ENCODE assay signal across 1 cellular context in the genomic region with DNA sequence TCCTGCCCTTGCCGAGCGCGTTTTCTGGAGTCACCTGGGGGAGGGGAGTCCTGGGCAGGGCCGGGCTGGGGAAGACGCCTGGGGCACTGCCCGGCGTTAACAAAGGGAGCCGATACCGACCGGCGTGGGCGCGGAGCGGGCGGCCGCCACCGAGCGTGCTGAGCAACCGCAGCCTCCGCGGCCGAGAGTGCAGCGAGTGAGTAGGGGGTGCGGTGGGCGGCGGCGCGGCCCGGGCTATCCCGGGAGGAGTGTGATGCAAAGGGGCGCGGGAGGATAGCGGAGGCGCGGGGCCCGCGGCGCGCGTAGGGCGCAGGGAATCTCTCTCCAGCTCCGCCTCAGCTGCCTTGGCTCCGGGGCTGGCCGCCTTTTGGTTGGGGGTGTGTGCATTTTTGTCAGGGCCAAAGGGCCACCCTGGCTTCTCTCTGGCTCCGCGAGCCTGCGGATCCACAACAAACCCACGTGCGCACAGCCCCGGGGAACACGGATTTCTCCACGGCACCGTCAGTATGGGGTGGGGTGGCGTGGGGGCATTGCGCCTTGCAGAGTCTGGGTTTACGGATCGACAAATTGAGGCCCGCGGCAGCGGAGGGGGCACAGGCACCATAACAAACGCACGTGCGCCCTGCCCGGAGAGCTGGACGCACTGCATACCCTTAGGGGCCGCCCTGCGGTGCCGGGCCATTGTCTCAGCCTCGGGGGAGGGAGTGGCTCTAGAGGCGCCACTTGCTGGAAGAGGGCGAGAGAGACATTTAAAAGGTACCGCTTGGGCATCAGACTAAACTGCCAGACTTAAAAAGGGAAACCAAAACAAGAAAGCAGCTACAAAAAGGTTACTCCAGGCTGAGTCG.
TF ChIP-seq lines count a peak whose summit lies in the region.

No MANE protein-coding gene starts in this region.

TF ChIP-seq in HepG2, 621 proteins besides CTCF, POLR2A, EP300 and RAD21 (continued from another document and continues in another):
- TF ChIP-seq, protein P1, sequence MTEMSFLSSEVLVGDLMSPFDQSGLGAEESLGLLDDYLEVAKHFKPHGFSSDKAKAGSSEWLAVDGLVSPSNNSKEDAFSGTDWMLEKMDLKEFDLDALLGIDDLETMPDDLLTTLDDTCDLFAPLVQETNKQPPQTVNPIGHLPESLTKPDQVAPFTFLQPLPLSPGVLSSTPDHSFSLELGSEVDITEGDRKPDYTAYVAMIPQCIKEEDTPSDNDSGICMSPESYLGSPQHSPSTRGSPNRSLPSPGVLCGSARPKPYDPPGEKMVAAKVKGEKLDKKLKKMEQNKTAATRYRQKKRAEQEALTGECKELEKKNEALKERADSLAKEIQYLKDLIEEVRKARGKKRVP (CRISPR knock-in tag; IDR thresholded peaks at IDR 0.05), result 0 out of 4 replicates have a peak, but pooled peaks of 1 of the 2 experiments have one; percentile 32
- TF ChIP-seq HDAC2 (CRISPR knock-in tag; IDR thresholded peaks at IDR 0.05) (no peak), HNRNPH1 (optimal IDR thresholded peaks at IDR 0.05; ENCODE audit: low read depth, low read length) (no peak), RBM39 (IDR thresholded peaks at IDR 0.05; ENCODE audit: low read depth, low read length, poor library complexity, severe bottlenecking) (no peak), FIP1L1 (IDR thresholded peaks at IDR 0.05; ENCODE audit: borderline replicate concordance, insufficient read depth, low read depth, low read length) (no peak), ZFP41 (CRISPR knock-in tag; IDR thresholded peaks at IDR 0.05; ENCODE audit: borderline replicate concordance) (no peak), SP2 (CRISPR knock-in tag; IDR thresholded peaks at IDR 0.05) (no peak), ZNF382 (CRISPR knock-in tag; IDR thresholded peaks at IDR 0.05; ENCODE audit: borderline replicate concordance) (no peak), ATF7-NPFF (CRISPR knock-in tag; IDR thresholded peaks at IDR 0.05; ENCODE audit: low read depth) (no peak), ZSCAN25 (CRISPR knock-in tag; IDR thresholded peaks at IDR 0.05) (no peak), RFXAP (CRISPR knock-in tag; IDR thresholded peaks at IDR 0.05; ENCODE audit: borderline replicate concordance) (no peak; the same call in 1 of the 2 replicates), ZNF775 (CRISPR knock-in tag; IDR thresholded peaks at IDR 0.05; ENCODE audit: borderline replicate concordance) (no peak), MAFF (IDR thresholded peaks at IDR 0.05; ENCODE audit: low read depth, low read length) (no peak), SAP130 (CRISPR knock-in tag; IDR thresholded peaks at IDR 0.05; ENCODE audit: low read depth) (peak; percentile 72), YEATS2 (CRISPR knock-in tag; IDR thresholded peaks at IDR 0.05; ENCODE audit: borderline replicate concordance) (no peak), ZNF577 (CRISPR knock-in tag; IDR thresholded peaks at IDR 0.05; ENCODE audit: borderline replicate concordance, low read depth) (no peak), RNF219 (CRISPR knock-in tag; IDR thresholded peaks at IDR 0.05) (no peak), ZNF740 (CRISPR knock-in tag; IDR thresholded peaks at IDR 0.05) (0 out of 2 replicates have a peak, but pooled peaks have one; percentile 24), SNAPC2 (CRISPR knock-in tag; IDR thresholded peaks at IDR 0.05) (no peak), ZNF484 (CRISPR knock-in tag; IDR thresholded peaks at IDR 0.05; ENCODE audit: borderline replicate concordance, low read depth) (no peak), MAFK (conservative IDR thresholded peaks at IDR 0.05 in 1 of 2, IDR thresholded peaks at IDR 0.05 in 1 of 2; ENCODE audit: low read length in 2 of 2) (no peak), SP140L (CRISPR knock-in tag; IDR thresholded peaks at IDR 0.05; ENCODE audit: borderline replicate concordance) (no peak), ZNF570 (CRISPR knock-in tag; IDR thresholded peaks at IDR 0.05; ENCODE audit: borderline replicate concordance) (no peak), ZNF343 (CRISPR knock-in tag; IDR thresholded peaks at IDR 0.05) (0 out of 2 replicates have a peak, but pooled peaks have one; percentile 32), MAF1 (CRISPR knock-in tag; IDR thresholded peaks at IDR 0.05; ENCODE audit: borderline replicate concordance) (no peak), BHLHE40 (IDR thresholded peaks at IDR 0.05; ENCODE audit: low read length) (peak; percentile 63; the same call in 1 of the 2 replicates), ZNF282 (IDR thresholded peaks at IDR 0.05; ENCODE audit: partially characterized antibody) (no peak), MXD4 (CRISPR knock-in tag; IDR thresholded peaks at IDR 0.05) (0 out of 2 replicates have a peak, but pooled peaks have one; percentile 69), TAF15 (IDR thresholded peaks at IDR 0.05; ENCODE audit: low read depth, low read length, poor library complexity, severe bottlenecking) (no peak)
- TF ChIP-seq, protein P2, sequence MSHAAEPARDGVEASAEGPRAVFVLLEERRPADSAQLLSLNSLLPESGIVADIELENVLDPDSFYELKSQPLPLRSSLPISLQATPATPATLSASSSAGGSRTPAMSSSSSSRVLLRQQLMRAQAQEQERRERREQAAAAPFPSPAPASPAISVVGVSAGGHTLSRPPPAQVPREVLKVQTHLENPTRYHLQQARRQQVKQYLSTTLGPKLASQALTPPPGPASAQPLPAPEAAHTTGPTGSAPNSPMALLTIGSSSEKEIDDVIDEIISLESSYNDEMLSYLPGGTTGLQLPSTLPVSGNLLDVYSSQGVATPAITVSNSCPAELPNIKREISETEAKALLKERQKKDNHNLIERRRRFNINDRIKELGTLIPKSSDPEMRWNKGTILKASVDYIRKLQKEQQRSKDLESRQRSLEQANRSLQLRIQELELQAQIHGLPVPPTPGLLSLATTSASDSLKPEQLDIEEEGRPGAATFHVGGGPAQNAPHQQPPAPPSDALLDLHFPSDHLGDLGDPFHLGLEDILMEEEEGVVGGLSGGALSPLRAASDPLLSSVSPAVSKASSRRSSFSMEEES (CRISPR knock-in tag; IDR thresholded peaks at IDR 0.05), result no peak
- TF ChIP-seq, protein P3, sequence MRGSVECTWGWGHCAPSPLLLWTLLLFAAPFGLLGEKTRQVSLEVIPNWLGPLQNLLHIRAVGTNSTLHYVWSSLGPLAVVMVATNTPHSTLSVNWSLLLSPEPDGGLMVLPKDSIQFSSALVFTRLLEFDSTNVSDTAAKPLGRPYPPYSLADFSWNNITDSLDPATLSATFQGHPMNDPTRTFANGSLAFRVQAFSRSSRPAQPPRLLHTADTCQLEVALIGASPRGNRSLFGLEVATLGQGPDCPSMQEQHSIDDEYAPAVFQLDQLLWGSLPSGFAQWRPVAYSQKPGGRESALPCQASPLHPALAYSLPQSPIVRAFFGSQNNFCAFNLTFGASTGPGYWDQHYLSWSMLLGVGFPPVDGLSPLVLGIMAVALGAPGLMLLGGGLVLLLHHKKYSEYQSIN (CRISPR knock-in tag; IDR thresholded peaks at IDR 0.05; ENCODE audit: borderline replicate concordance), result no peak
- TF ChIP-seq, protein P4, sequence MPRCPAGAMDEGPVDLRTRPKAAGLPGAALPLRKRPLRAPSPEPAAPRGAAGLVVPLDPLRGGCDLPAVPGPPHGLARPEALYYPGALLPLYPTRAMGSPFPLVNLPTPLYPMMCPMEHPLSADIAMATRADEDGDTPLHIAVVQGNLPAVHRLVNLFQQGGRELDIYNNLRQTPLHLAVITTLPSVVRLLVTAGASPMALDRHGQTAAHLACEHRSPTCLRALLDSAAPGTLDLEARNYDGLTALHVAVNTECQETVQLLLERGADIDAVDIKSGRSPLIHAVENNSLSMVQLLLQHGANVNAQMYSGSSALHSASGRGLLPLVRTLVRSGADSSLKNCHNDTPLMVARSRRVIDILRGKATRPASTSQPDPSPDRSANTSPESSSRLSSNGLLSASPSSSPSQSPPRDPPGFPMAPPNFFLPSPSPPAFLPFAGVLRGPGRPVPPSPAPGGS (CRISPR knock-in tag; IDR thresholded peaks at IDR 0.05), result no peak
- TF ChIP-seq, protein P5, sequence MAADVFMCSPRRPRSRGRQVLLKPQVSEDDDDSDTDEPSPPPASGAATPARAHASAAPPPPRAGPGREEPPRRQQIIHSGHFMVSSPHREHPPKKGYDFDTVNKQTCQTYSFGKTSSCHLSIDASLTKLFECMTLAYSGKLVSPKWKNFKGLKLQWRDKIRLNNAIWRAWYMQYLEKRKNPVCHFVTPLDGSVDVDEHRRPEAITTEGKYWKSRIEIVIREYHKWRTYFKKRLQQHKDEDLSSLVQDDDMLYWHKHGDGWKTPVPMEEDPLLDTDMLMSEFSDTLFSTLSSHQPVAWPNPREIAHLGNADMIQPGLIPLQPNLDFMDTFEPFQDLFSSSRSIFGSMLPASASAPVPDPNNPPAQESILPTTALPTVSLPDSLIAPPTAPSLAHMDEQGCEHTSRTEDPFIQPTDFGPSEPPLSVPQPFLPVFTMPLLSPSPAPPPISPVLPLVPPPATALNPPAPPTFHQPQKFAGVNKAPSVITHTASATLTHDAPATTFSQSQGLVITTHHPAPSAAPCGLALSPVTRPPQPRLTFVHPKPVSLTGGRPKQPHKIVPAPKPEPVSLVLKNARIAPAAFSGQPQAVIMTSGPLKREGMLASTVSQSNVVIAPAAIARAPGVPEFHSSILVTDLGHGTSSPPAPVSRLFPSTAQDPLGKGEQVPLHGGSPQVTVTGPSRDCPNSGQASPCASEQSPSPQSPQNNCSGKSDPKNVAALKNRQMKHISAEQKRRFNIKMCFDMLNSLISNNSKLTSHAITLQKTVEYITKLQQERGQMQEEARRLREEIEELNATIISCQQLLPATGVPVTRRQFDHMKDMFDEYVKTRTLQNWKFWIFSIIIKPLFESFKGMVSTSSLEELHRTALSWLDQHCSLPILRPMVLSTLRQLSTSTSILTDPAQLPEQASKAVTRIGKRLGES (CRISPR knock-in tag; IDR thresholded peaks at IDR 0.05; ENCODE audit: borderline replicate concordance), result no peak
- TF ChIP-seq, protein P6, sequence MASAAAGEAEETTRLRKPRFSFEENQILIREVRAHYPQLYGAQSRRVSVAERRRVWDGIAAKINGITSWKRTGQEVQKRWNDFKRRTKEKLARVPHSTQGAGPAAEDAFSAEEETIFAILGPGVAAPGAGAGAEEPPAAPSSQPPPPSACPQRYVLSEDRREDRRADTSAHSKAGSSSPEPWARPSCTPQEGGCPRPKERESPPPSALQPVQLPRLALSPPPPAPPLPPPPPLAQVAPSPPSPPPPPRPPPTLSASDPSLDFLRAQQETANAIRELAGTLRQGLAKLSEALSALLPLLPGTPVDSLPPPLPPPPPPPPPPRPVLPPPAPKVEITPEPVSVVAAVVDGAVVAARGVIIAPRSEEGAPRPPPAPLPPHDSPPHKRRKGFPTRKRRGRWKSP (CRISPR knock-in tag; IDR thresholded peaks at IDR 0.05), result no peak; the same call in none of the 2 replicates
